In the genomic region with DNA sequence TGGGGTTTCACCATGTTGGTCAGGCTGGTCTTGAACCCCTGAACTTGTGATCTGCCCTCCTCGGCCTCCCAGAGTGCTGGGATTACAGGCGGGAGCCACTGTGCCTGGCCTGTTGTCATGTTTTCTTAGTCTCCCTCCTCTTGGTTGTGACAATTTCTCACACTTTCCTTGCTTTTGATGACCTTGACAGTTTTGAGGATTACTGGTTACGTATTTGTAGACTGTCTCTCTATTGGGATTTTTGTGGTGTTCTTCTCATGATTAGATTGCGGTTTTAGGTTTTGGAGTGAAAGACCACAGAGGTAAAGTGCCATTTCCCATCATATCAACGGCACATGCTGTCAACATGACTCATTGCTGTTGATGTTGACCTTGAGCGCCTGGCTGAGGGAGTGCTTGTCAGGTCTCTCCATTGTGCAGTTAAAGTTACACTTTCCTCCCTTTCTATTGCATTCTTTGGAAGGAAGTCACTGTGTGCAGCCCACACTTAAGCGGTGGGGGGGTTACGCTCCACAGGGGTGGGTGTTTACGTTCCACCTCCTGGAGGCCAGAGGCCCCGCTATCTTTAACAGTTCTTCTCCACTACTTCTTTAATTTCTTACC, we compare ENCODE assay signal across 9 cellular contexts. TPM values are rescaled to one million over a fixed set of nuclear protein-coding genes. Genes with fewer than 3 reads are reported as not detected.
DNase-seq lines count a peak whose midpoint lies in the region; ATAC-seq and TF ChIP-seq lines count a peak whose summit lies in the region.
"Had no signal": no experiment of that assay in that cellular context is flagged by ENCODE, and none has a peak within 500 bp of the region (broad histone marks: within the 10 kb centered on the region; RNA-seq: fewer than 3 reads in every experiment).

No MANE protein-coding gene starts in this region.

- H3K4me3 Mint-ChIP-seq in CD8-positive, alpha-beta T cell = no peak overlapping the region
- H3K4me3 Mint-ChIP-seq: dendritic cell treated with granulocyte-macrophage colony-stimulating factor and Interleukin-4, amounts not matched to agents 40 ng/mL and 50 ng/mL, for 4 days had no signal

- CTCF ChIA-PET in CD8-positive, alpha-beta T cell (lab: Charles Lee) = interaction anchor here (0.9 to 1.0 kb wide), 2 partner anchors 18 to 20 kb away, joined by 3 read pairs; no protein-coding TSS in a partner anchor

- no peak overlapping the region for H3K27ac Mint-ChIP-seq in CD8-positive, alpha-beta T cell
- H3K27ac Mint-ChIP-seq: dendritic cell treated with granulocyte-macrophage colony-stimulating factor and Interleukin-4, amounts not matched to agents 40 ng/mL and 50 ng/mL, for 4 days had no signal

- peaks cover 8% of the 10 kb centered on the region for H3K4me1 ChIP-seq in CD8-positive, alpha-beta T cell (ENCODE audit: insufficient read depth, low read length)
- peaks cover 0 to 9% of the 10 kb centered on the region in 2 donors for H3K4me1 ChIP-seq in thoracic aorta (ENCODE audit: control insufficient read depth in 1 of 2, low read depth in 2 of 2)

- no peaks in the 10 kb centered on the region for H3K36me3 Mint-ChIP-seq in CD8-positive, alpha-beta T cell

- no peak overlapping the region for H3K4me3 ChIP-seq in CD8-positive, alpha-beta T cell (ENCODE audit: low read depth, low read length)
- no peak overlapping the region for H3K4me3 ChIP-seq in thoracic aorta

- no peaks in the 10 kb centered on the region for H3K9me3 Mint-ChIP-seq in CD8-positive, alpha-beta T cell
- H3K9me3 Mint-ChIP-seq: dendritic cell treated with granulocyte-macrophage colony-stimulating factor and Interleukin-4, amounts not matched to agents 40 ng/mL and 50 ng/mL, for 4 days had no signal

- TF ChIP-seq CTCF in CD8-positive, alpha-beta T cell (IDR thresholded peaks at IDR 0.05) = no peak
- TF ChIP-seq CTCF in thoracic aorta (IDR thresholded peaks at IDR 0.05) = no peak

- H3K4me1 Mint-ChIP-seq in CD8-positive, alpha-beta T cell (ENCODE audit: low read depth) = peaks cover 5% of the 10 kb centered on the region

- H3K36me3 ChIP-seq in CD8-positive, alpha-beta T cell (ENCODE audit: insufficient read depth, low read length) = no peaks in the 10 kb centered on the region
- H3K36me3 ChIP-seq in thoracic aorta = no peaks in the 10 kb centered on the region

- peak in 4 of 7 experiments; percentile 9 to 50 (median 22) for DNase-seq in CD8-positive, alpha-beta T cell
- DNase-seq in HuH-7 (ENCODE audit: low spot score) = peak; percentile 51
- DNase-seq in activated CD8-positive, alpha-beta memory T cell treated with anti-CD3 and anti-CD28 coated beads for 4 hours (ENCODE audit: low read depth in 2 of 2) = peak; percentile 4 to 28
- DNase-seq in left cardiac atrium = no peak
- no peak for DNase-seq in thoracic aorta (ENCODE audit: low spot score)

- H3K27me3 ChIP-seq in CD8-positive, alpha-beta T cell (ENCODE audit: insufficient read depth, low read length) = no peaks in the 10 kb centered on the region
- no peaks in the 10 kb centered on the region for H3K27me3 ChIP-seq in thoracic aorta (replicated peaks; ENCODE audit: insufficient read depth)

- H3K27me3 Mint-ChIP-seq in CD8-positive, alpha-beta T cell (ENCODE audit: low read depth) = peaks cover 20% of the 10 kb centered on the region

- intact Hi-C loops in CD8-positive, alpha-beta T cell (cut with DNase I, micrococcal nuclease) = no loop called here
- intact Hi-C loops in left cardiac atrium (cut with DNase I) = no loop called here

- POLR2A ChIA-PET in CD8-positive, alpha-beta T cell (lab: Charles Lee) = interaction anchor here (0.6 kb wide), 1 partner anchor 19 kb away, joined by 5 read pairs; no protein-coding TSS in a partner anchor

- no peak overlapping the region for H3K27ac ChIP-seq in CD8-positive, alpha-beta T cell (ENCODE audit: low read depth, low read length)
- no peak overlapping the region for H3K27ac ChIP-seq in thoracic aorta

- no peaks in the 10 kb centered on the region for H3K9me3 ChIP-seq in CD8-positive, alpha-beta T cell (ENCODE audit: low read length)
- no peaks in the 10 kb centered on the region for H3K9me3 ChIP-seq in thoracic aorta

- peak; percentile 80 for ATAC-seq in CD8-positive, alpha-beta T cell
- peak; percentile 56 to 78 for ATAC-seq in left cardiac atrium
- peak; percentile 34 for ATAC-seq in thoracic aorta (ENCODE audit: insufficient number of reproducible peaks, low FRiP score, low read depth)
- no peak for ATAC-seq in HG03108 (IDR thresholded peaks at IDR 0.05; ENCODE audit: unreplicated experiment)
- ATAC-seq in HG02642 (IDR thresholded peaks at IDR 0.05; ENCODE audit: poor library complexity, unreplicated experiment) = no peak
- no peak for ATAC-seq in GM18907 (IDR thresholded peaks at IDR 0.05; ENCODE audit: unreplicated experiment)

RNA-seq across cellular contexts. Expression of a gene that starts 10.8 kb away (rescaled TPM):
- under 1 TPM; 0.47 to 0.95 TPM for total RNA-seq in CD8-positive, alpha-beta T cell
- total RNA-seq in left cardiac atrium = under 1 TPM; 0.12 to 0.39 TPM
- total RNA-seq in thoracic aorta = under 1 TPM in 1 of 2 donors, not detected in 1; 0.28 TPM

RNA-seq across cellular contexts. Expression of a gene that starts 25.2 kb away (rescaled TPM):
- total RNA-seq in CD8-positive, alpha-beta T cell = not detected
- not detected for total RNA-seq in left cardiac atrium
- total RNA-seq in thoracic aorta = not detected

RNA-seq across cellular contexts. Expression of a gene that starts 45.6 kb away (rescaled TPM):
- total RNA-seq in CD8-positive, alpha-beta T cell = not detected
- total RNA-seq in left cardiac atrium (not detected), thoracic aorta (not detected)

RNA-seq across cellular contexts. Expression of a gene that starts 52.1 kb away (rescaled TPM):
- total RNA-seq in CD8-positive, alpha-beta T cell = 1 to 10 TPM; 1.6 to 1.7 TPM
- total RNA-seq in left cardiac atrium = 10 to 100 TPM; 25.6 to 30.8 TPM
- total RNA-seq in thoracic aorta = 100 to 1,000 TPM in 1 of 2 donors, 10 to 100 TPM in 1; 98.4 to 113 TPM

Comparison
In these comparisons a context has a peak if more than half of its experiments do, and no peak if none do; other contexts are left out.
1. ATAC-seq: peak in CD8-positive, alpha-beta T cell (single experiment), left cardiac atrium (2 of 2) and thoracic aorta (single experiment); none in HG03108 (single experiment), HG02642 (single experiment) and GM18907 (single experiment).
2. DNase-seq: peak in CD8-positive, alpha-beta T cell (4 of 7), HuH-7 (single experiment) and activated CD8-positive, alpha-beta memory T cell treated with anti-CD3 and anti-CD28 coated beads for 4 hours (2 of 2); none in left cardiac atrium (single experiment) and thoracic aorta (single experiment).